ENCODE assay signal across 1 cellular context in genomic region chr2:62216616-62217015, GRCh38.
A peak's percentile ranks its signal among the peaks of the same experiment; 100 is the strongest.
TF ChIP-seq lines count a peak whose summit lies in the region.

No MANE protein-coding gene starts in this region.

TF ChIP-seq in HepG2, 621 proteins besides CTCF, POLR2A, EP300 and RAD21 (continues in another document):
- TF ChIP-seq RNF2 (conservative IDR thresholded peaks at IDR 0.05; ENCODE audit: low read depth) (no peak), XRCC5 (optimal IDR thresholded peaks at IDR 0.05; ENCODE audit: low read length) (peak; percentile 13), THAP11 (CRISPR knock-in tag; IDR thresholded peaks at IDR 0.05) (no peak), GLI4 (CRISPR knock-in tag; IDR thresholded peaks at IDR 0.05; ENCODE audit: borderline replicate concordance) (no peak), KLF13 (CRISPR knock-in tag; IDR thresholded peaks at IDR 0.05) (no peak), CEBPB (IDR thresholded peaks at IDR 0.05; ENCODE audit: borderline replicate concordance, low read depth, low read length) (peak; percentile 44; the same call in 1 of the 2 replicates), PAXIP1 (CRISPR knock-in tag; conservative IDR thresholded peaks at IDR 0.05) (0 out of 2 replicates have a peak, but pooled peaks have one; percentile 17), MAX (IDR thresholded peaks at IDR 0.05) (no peak), SP4 (CRISPR knock-in tag; IDR thresholded peaks at IDR 0.05) (no peak), GATAD2A (CRISPR knock-in tag; IDR thresholded peaks at IDR 0.05) (peak; percentile 51; the same call in 1 of the 2 replicates), SALL1 (CRISPR knock-in tag; IDR thresholded peaks at IDR 0.05) (0 out of 2 replicates have a peak, but pooled peaks have one; percentile 11), HMG20A (CRISPR knock-in tag; IDR thresholded peaks at IDR 0.05; ENCODE audit: borderline replicate concordance) (no peak), MLXIP (CRISPR knock-in tag; IDR thresholded peaks at IDR 0.05; ENCODE audit: borderline replicate concordance) (no peak), FOSL2 (CRISPR knock-in tag; IDR thresholded peaks at IDR 0.05) (peak; percentile 81), ZKSCAN8 (CRISPR knock-in tag; IDR thresholded peaks at IDR 0.05; ENCODE audit: borderline replicate concordance) (no peak), HDAC6 (IDR thresholded peaks at IDR 0.05; ENCODE audit: low read depth, low read length) (no peak), RFXAP (CRISPR knock-in tag; IDR thresholded peaks at IDR 0.05; ENCODE audit: borderline replicate concordance) (no peak), GABPB1 (CRISPR knock-in tag; IDR thresholded peaks at IDR 0.05) (no peak), ZNF503 (CRISPR knock-in tag; IDR thresholded peaks at IDR 0.05) (no peak), ELF4 (CRISPR knock-in tag; IDR thresholded peaks at IDR 0.05; ENCODE audit: borderline replicate concordance) (no peak), U2AF2 (IDR thresholded peaks at IDR 0.05; ENCODE audit: low read depth, low read length) (no peak), WIZ (CRISPR knock-in tag; IDR thresholded peaks at IDR 0.05) (no peak), ZNF496 (CRISPR knock-in tag; IDR thresholded peaks at IDR 0.05; ENCODE audit: insufficient replicate concordance) (no peak), TRIM24 (CRISPR knock-in tag; IDR thresholded peaks at IDR 0.05) (no peak), U2AF1 (optimal IDR thresholded peaks at IDR 0.05; ENCODE audit: low read depth, low read length) (no peak), POLR2G (IDR thresholded peaks at IDR 0.05; ENCODE audit: low read depth, low read length) (no peak), ZNF572 (CRISPR knock-in tag; IDR thresholded peaks at IDR 0.05) (no peak), HNRNPLL (IDR thresholded peaks at IDR 0.05; ENCODE audit: low read depth, low read length, poor library complexity, severe bottlenecking) (no peak), ZNF772 (CRISPR knock-in tag; IDR thresholded peaks at IDR 0.05) (no peak)
- TF ChIP-seq, protein P1, sequence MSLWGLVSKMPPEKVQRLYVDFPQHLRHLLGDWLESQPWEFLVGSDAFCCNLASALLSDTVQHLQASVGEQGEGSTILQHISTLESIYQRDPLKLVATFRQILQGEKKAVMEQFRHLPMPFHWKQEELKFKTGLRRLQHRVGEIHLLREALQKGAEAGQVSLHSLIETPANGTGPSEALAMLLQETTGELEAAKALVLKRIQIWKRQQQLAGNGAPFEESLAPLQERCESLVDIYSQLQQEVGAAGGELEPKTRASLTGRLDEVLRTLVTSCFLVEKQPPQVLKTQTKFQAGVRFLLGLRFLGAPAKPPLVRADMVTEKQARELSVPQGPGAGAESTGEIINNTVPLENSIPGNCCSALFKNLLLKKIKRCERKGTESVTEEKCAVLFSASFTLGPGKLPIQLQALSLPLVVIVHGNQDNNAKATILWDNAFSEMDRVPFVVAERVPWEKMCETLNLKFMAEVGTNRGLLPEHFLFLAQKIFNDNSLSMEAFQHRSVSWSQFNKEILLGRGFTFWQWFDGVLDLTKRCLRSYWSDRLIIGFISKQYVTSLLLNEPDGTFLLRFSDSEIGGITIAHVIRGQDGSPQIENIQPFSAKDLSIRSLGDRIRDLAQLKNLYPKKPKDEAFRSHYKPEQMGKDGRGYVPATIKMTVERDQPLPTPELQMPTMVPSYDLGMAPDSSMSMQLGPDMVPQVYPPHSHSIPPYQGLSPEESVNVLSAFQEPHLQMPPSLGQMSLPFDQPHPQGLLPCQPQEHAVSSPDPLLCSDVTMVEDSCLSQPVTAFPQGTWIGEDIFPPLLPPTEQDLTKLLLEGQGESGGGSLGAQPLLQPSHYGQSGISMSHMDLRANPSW (CRISPR knock-in tag; IDR thresholded peaks at IDR 0.05; ENCODE audit: borderline replicate concordance), result no peak
- TF ChIP-seq, protein P2, sequence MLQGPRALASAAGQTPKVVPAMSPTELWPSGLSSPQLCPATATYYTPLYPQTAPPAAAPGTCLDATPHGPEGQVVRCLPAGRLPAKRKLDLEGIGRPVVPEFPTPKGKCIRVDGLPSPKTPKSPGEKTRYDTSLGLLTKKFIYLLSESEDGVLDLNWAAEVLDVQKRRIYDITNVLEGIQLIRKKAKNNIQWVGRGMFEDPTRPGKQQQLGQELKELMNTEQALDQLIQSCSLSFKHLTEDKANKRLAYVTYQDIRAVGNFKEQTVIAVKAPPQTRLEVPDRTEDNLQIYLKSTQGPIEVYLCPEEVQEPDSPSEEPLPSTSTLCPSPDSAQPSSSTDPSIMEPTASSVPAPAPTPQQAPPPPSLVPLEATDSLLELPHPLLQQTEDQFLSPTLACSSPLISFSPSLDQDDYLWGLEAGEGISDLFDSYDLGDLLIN (CRISPR knock-in tag; IDR thresholded peaks at IDR 0.05; ENCODE audit: borderline replicate concordance), result no peak
- TF ChIP-seq, protein P3, sequence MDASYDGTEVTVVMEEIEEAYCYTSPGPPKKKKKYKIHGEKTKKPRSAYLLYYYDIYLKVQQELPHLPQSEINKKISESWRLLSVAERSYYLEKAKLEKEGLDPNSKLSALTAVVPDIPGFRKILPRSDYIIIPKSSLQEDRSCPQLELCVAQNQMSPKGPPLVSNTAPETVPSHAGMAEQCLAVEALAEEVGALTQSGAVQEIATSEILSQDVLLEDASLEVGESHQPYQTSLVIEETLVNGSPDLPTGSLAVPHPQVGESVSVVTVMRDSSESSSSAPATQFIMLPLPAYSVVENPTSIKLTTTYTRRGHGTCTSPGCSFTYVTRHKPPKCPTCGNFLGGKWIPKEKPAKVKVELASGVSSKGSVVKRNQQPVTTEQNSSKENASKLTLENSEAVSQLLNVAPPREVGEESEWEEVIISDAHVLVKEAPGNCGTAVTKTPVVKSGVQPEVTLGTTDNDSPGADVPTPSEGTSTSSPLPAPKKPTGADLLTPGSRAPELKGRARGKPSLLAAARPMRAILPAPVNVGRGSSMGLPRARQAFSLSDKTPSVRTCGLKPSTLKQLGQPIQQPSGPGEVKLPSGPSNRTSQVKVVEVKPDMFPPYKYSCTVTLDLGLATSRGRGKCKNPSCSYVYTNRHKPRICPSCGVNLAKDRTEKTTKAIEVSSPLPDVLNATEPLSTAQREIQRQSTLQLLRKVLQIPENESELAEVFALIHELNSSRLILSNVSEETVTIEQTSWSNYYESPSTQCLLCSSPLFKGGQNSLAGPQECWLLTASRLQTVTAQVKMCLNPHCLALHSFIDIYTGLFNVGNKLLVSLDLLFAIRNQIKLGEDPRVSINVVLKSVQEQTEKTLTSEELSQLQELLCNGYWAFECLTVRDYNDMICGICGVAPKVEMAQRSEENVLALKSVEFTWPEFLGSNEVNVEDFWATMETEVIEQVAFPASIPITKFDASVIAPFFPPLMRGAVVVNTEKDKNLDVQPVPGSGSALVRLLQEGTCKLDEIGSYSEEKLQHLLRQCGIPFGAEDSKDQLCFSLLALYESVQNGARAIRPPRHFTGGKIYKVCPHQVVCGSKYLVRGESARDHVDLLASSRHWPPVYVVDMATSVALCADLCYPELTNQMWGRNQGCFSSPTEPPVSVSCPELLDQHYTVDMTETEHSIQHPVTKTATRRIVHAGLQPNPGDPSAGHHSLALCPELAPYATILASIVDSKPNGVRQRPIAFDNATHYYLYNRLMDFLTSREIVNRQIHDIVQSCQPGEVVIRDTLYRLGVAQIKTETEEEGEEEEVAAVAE (CRISPR knock-in tag; IDR thresholded peaks at IDR 0.05; ENCODE audit: borderline replicate concordance), result no peak
- TF ChIP-seq, protein P4, sequence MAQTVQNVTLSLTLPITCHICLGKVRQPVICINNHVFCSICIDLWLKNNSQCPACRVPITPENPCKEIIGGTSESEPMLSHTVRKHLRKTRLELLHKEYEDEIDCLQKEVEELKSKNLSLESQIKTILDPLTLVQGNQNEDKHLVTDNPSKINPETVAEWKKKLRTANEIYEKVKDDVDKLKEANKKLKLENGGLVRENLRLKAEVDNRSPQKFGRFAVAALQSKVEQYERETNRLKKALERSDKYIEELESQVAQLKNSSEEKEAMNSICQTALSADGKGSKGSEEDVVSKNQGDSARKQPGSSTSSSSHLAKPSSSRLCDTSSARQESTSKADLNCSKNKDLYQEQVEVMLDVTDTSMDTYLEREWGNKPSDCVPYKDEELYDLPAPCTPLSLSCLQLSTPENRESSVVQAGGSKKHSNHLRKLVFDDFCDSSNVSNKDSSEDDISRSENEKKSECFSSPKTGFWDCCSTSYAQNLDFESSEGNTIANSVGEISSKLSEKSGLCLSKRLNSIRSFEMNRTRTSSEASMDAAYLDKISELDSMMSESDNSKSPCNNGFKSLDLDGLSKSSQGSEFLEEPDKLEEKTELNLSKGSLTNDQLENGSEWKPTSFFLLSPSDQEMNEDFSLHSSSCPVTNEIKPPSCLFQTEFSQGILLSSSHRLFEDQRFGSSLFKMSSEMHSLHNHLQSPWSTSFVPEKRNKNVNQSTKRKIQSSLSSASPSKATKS (CRISPR knock-in tag; IDR thresholded peaks at IDR 0.05), result no peak
- TF ChIP-seq, protein P5, sequence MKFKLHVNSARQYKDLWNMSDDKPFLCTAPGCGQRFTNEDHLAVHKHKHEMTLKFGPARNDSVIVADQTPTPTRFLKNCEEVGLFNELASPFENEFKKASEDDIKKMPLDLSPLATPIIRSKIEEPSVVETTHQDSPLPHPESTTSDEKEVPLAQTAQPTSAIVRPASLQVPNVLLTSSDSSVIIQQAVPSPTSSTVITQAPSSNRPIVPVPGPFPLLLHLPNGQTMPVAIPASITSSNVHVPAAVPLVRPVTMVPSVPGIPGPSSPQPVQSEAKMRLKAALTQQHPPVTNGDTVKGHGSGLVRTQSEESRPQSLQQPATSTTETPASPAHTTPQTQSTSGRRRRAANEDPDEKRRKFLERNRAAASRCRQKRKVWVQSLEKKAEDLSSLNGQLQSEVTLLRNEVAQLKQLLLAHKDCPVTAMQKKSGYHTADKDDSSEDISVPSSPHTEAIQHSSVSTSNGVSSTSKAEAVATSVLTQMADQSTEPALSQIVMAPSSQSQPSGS (CRISPR knock-in tag; IDR thresholded peaks at IDR 0.05), result no peak
